In genomic region chr17:83053779-83054451, GRCh38 we compare ENCODE assay signal across 1 cellular context.
TF ChIP-seq lines count a peak whose summit lies in the region.

No MANE protein-coding gene starts in this region.

TF ChIP-seq in IMR-90, 13 proteins besides CTCF, POLR2A, EP300 and RAD21 (continued from another document):
- TF ChIP-seq, protein P1, sequence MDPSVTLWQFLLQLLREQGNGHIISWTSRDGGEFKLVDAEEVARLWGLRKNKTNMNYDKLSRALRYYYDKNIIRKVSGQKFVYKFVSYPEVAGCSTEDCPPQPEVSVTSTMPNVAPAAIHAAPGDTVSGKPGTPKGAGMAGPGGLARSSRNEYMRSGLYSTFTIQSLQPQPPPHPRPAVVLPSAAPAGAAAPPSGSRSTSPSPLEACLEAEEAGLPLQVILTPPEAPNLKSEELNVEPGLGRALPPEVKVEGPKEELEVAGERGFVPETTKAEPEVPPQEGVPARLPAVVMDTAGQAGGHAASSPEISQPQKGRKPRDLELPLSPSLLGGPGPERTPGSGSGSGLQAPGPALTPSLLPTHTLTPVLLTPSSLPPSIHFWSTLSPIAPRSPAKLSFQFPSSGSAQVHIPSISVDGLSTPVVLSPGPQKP (IDR thresholded peaks at IDR 0.05; ENCODE audit: borderline replicate concordance, low read depth, low read length): no peak
- no peak for TF ChIP-seq RCOR1 (IDR thresholded peaks at IDR 0.05; ENCODE audit: insufficient replicate concordance, low read length)
